ENCODE assay signal across 9 cellular contexts in genomic region chr13:78659450-78660110, GRCh38. TPM values are rescaled to one million over a fixed set of nuclear protein-coding genes. Genes with fewer than 3 reads are reported as not detected.
DNase-seq lines count a peak whose midpoint lies in the region; ATAC-seq and TF ChIP-seq lines count a peak whose summit lies in the region.
"Had no signal": no experiment of that assay in that cellular context is flagged by ENCODE, and none has a peak within 500 bp of the region (broad histone marks: within the 10 kb centered on the region; RNA-seq: fewer than 3 reads in every experiment).

No MANE protein-coding gene starts in this region.

- peaks cover 30% of the 10 kb centered on the region for H3K36me3 Mint-ChIP-seq in Caco-2 (ENCODE audit: insufficient read depth, unreplicated experiment)
- H3K36me3 Mint-ChIP-seq in nephron progenitor cell (ENCODE audit: low read depth): peaks cover 14% of the 10 kb centered on the region

- no peaks in the 10 kb centered on the region for H3K27me3 ChIP-seq in Caco-2 (replicated peaks; ENCODE audit: control insufficient read depth, insufficient read depth, low read length)
- H3K27me3 ChIP-seq in PC-9 (ENCODE audit: insufficient read depth, low read depth): no peaks in the 10 kb centered on the region

- POLR2A ChIA-PET in Caco-2 (lab: Charles Lee): no interaction called here
- POLR2A ChIA-PET in PC-9 (lab: Charles Lee; ENCODE audit: unreplicated experiment): no interaction called here

- peak overlapping the region; percentile 95 for H3K4me2 ChIP-seq in PC-9

- H3K4me3 ChIP-seq in Caco-2 (ENCODE audit: low read depth, low read length) (peak overlapping the region; percentile 71), PC-9 (peak overlapping the region; percentile 80), epithelial cell of proximal tubule (ENCODE audit: low read depth, low read length) (peak overlapping the region; percentile 80)

- CTCF ChIA-PET in Caco-2 (lab: Charles Lee) (no interaction called here), PC-9 (lab: Charles Lee) (no interaction called here)

- H3K27ac ChIP-seq in PC-9: peak overlapping the region; percentile 76; the same call in 1 of the 2 replicates

- H3K27ac Mint-ChIP-seq in Caco-2 (ENCODE audit: unreplicated experiment) (peak overlapping the region; percentile 94), nephron progenitor cell (no peak overlapping the region)

- H3K4me3 Mint-ChIP-seq in Caco-2 (ENCODE audit: unreplicated experiment) (peak overlapping the region; percentile 95), nephron progenitor cell (peak overlapping the region; percentile 100)

- DNase-seq in Caco-2: no peak
- no peak for DNase-seq in PC-9
- DNase-seq in epithelial cell of proximal tubule (ENCODE audit: low read depth): no peak
- DNase-seq in nephron progenitor cell: no peak
- no peak for DNase-seq in NCI-H774 (lab: John Stamatoyannopoulos, UW)
- no peak for DNase-seq in posterior cingulate gyrus
- DNase-seq in activated CD8-positive, alpha-beta memory T cell treated with anti-CD3 and anti-CD28 coated beads, Interleukin-2, amount 50 U/mL, for 4 hours: no peak

- BruUV-seq in Caco-2 (replicated peaks; lab: Mats Ljungman, UMichigan) (no TSS peak), PC-9 (replicated peaks; lab: Mats Ljungman, UMichigan) (no TSS peak)

- intact Hi-C loops in Caco-2 (cut with micrococcal nuclease; ENCODE audit: unreplicated experiment): no loop called here
- intact Hi-C loops in PC-9 (cut with micrococcal nuclease; ENCODE audit: unreplicated experiment): no loop called here
- intact Hi-C loops in posterior cingulate gyrus (cut with DNase I): no loop called here

- peaks cover 12% of the 10 kb centered on the region for H3K4me1 Mint-ChIP-seq in Caco-2 (ENCODE audit: low read depth, unreplicated experiment)
- peaks cover 35% of the 10 kb centered on the region for H3K4me1 Mint-ChIP-seq in nephron progenitor cell

- H3K9me3 ChIP-seq in Caco-2 (no peaks in the 10 kb centered on the region), PC-9 (ENCODE audit: insufficient read depth, low read depth) (no peaks in the 10 kb centered on the region)

- H3K9me2 ChIP-seq in PC-9 (ENCODE audit: insufficient read depth): no peaks in the 10 kb centered on the region

- no peak for ATAC-seq in GM21515 (IDR thresholded peaks at IDR 0.05; ENCODE audit: unreplicated experiment)

- H3K4me1 ChIP-seq in Caco-2: peaks cover 8% of the 10 kb centered on the region
- peaks cover 9% of the 10 kb centered on the region for H3K4me1 ChIP-seq in PC-9 (replicated peaks; ENCODE audit: insufficient read depth)

- TF ChIP-seq CTCF in Caco-2 (IDR thresholded peaks at IDR 0.05; ENCODE audit: insufficient read depth in 1 of 2, low read depth in 1 of 2, low read length in 1 of 2, severe bottlenecking in 1 of 2, unreplicated experiment in 1 of 2): no peak
- no peak for TF ChIP-seq CTCF in PC-9 (conservative IDR thresholded peaks at IDR 0.05)
- TF ChIP-seq CTCF in epithelial cell of proximal tubule (conservative IDR thresholded peaks at IDR 0.05; ENCODE audit: low read depth, low read length): no peak
- no peak for TF ChIP-seq CTCF in nephron progenitor cell (IDR thresholded peaks at IDR 0.05)

- no peaks in the 10 kb centered on the region for H3K27me3 Mint-ChIP-seq in Caco-2 (ENCODE audit: insufficient read depth, unreplicated experiment)
- peaks cover 4% of the 10 kb centered on the region for H3K27me3 Mint-ChIP-seq in nephron progenitor cell (ENCODE audit: low read depth, poor library complexity)

- peaks cover 41% of the 10 kb centered on the region for H3K79me2 ChIP-seq in PC-9 (ENCODE audit: low read depth)

- H3K9me3 Mint-ChIP-seq in Caco-2 (ENCODE audit: unreplicated experiment) (no peaks in the 10 kb centered on the region), nephron progenitor cell (peaks cover 10% of the 10 kb centered on the region)

- H4K20me1 ChIP-seq in PC-9 (ENCODE audit: insufficient read depth): peaks cover 9% of the 10 kb centered on the region; the same call in 1 of the 2 replicates

- H3K36me3 ChIP-seq in Caco-2 (ENCODE audit: control insufficient read depth, insufficient read depth, low read length): no peaks in the 10 kb centered on the region
- no peaks in the 10 kb centered on the region; the same call in 1 of the 2 replicates for H3K36me3 ChIP-seq in PC-9 (ENCODE audit: low read depth)

- peaks cover 14% of the 10 kb centered on the region for H3F3A ChIP-seq in PC-9 (ENCODE audit: insufficient read depth, low read depth)

- H2AFZ ChIP-seq in PC-9: peak overlapping the region; percentile 92

RNA-seq across cellular contexts. Expression of gene OBI1, which starts 0.6 kb away (rescaled TPM):
- total RNA-seq in Caco-2 (2022) (17.9 and 19.9 TPM in 2 replicates), PC-9 (2021) (9.4 and 11.9 TPM in 2 replicates), epithelial cell of proximal tubule (14.1 and 15.3 TPM in 2 replicates)

RNA-seq across cellular contexts. Expression of gene POU4F1, which starts 56.2 kb away (rescaled TPM):
- 7.3 and 8.1 TPM in 2 replicates for total RNA-seq in Caco-2 (2022)
- not detected in 2 replicates for total RNA-seq in PC-9 (2021)
- total RNA-seq in epithelial cell of proximal tubule: under 0.01 TPM in 1 of 2 replicates, not detected in the other
- total RNA-seq: left cardiac atrium had no signal
